ENCODE assay signal across 11 cellular contexts in genomic region chr13:23427342-23428182, GRCh38. TPM values are rescaled to one million over a fixed set of nuclear protein-coding genes. Genes with fewer than 3 reads are reported as not detected.
DNase-seq lines count a peak whose midpoint lies in the region; ATAC-seq and TF ChIP-seq lines count a peak whose summit lies in the region.
"Had no signal": no experiment of that assay in that cellular context is flagged by ENCODE, and none has a peak within 500 bp of the region (broad histone marks: within the 10 kb centered on the region; RNA-seq: fewer than 3 reads in every experiment).

No MANE protein-coding gene starts in this region.

- intact Hi-C loops in Right ventricle myocardium inferior (cut with DNase I) (no loop called here), cardiac septum (cut with DNase I) (no loop called here)

- no peak for TF ChIP-seq CTCF in epithelial cell of proximal tubule (conservative IDR thresholded peaks at IDR 0.05; ENCODE audit: low read depth, low read length)
- no peak for TF ChIP-seq CTCF in GM13977 (IDR thresholded peaks at IDR 0.05; ENCODE audit: extremely low read depth, insufficient read depth, missing control alignments)

- ATAC-seq in Right ventricle myocardium inferior (peak; percentile 72), GM21529 (IDR thresholded peaks at IDR 0.05; ENCODE audit: unreplicated experiment) (no peak), GM21367 (IDR thresholded peaks at IDR 0.05; ENCODE audit: unreplicated experiment) (no peak), GM21717 (IDR thresholded peaks at IDR 0.05; ENCODE audit: unreplicated experiment) (no peak)
- ATAC-seq: activated CD8-positive, alpha-beta T cell treated with anti-CD3 and anti-CD28 coated beads, Interleukin-2, amount 10 ng/mL, durations not matched to agents 7 days and 5 days had no signal

- no peak for DNase-seq in Right ventricle myocardium inferior (ENCODE audit: missing footprints)
- no peak for DNase-seq in cardiac septum (ENCODE audit: low spot score)
- peak; percentile 67 for DNase-seq in epithelial cell of proximal tubule (ENCODE audit: low read depth)
- DNase-seq in myocyte (ENCODE audit: low read depth), result peak; percentile 98
- no peak for DNase-seq in GM13977 (ENCODE audit: low spot score)
- DNase-seq: activated CD8-positive, alpha-beta T cell treated with anti-CD3 and anti-CD28 coated beads, Interleukin-2, amount 10 ng/mL, durations not matched to agents 7 days and 5 days; NCI-H146 had no signal

- in situ Hi-C loops in GM13977 (cut with MboI; ENCODE audit: low pct_unique_long_range_greater_than_20kb, low sequenced_read_pairs, unreplicated experiment), result no loop called here

- no peak overlapping the region for H3K4me3 ChIP-seq in epithelial cell of proximal tubule (ENCODE audit: low read depth, low read length)
- H3K4me3 ChIP-seq: BLaER1 treated with 17β-estradiol and CSF1 and Interleukin-3, amounts not matched to agents 10 nM and 100 nM had no signal

RNA-seq across cellular contexts. Expression of gene SACS, which starts 5.9 kb away (rescaled TPM):
- total RNA-seq in Right ventricle myocardium inferior, result 7.5 TPM
- 29.4 TPM for total RNA-seq in cardiac septum
- 66.1 and 70.9 TPM in 2 replicates for total RNA-seq in epithelial cell of proximal tubule
- 130 and 143 TPM in 2 replicates for total RNA-seq in myocyte
- polyA plus RNA-seq in myocyte (2012), result 9.0 TPM

Comparison
In these comparisons a context has a peak if more than half of its experiments do, and no peak if none do; other contexts are left out.
1. DNase-seq: peak in epithelial cell of proximal tubule (single experiment) and myocyte (single experiment); none in Right ventricle myocardium inferior (single experiment), cardiac septum (single experiment) and GM13977 (single experiment).